In the genomic region with DNA sequence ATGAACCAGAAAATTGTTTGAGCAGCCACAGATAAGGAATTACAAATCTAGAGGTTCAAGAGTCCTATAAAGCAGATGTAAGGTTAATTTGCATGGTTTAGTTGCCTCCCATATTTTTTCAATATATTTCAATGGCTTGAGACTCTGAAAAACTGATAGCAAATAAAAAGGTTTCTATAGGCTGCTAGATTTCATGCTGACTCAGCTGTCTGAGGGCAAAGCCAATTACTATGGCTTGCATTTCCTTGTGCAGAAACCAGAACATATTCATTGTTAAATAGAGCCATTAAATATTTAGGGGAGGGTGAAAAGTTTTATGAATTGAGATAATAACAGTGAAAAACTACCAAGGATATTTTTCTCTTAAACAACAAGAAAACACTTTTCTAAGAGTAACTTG, we compare ENCODE assay signal across 8 cellular contexts.
"Had no signal": no experiment of that assay in that cellular context is flagged by ENCODE, and none has a peak within 500 bp of the region (broad histone marks: within the 10 kb centered on the region; RNA-seq: fewer than 3 reads in every experiment).

No MANE protein-coding gene starts in this region.

- H3K4me2 ChIP-seq: GM23338, KMS-11 had no signal

- H3K9me3 ChIP-seq: HAP-1 had no signal

- DNase-seq: H7, HFFc6, KBM-7 had no signal

- H2AFZ ChIP-seq: GM23338 had no signal

- H3K27ac ChIP-seq: KMS-11 had no signal

- H3K9ac ChIP-seq: KMS-11 had no signal

- ATAC-seq: GM23338, HCT116 had no signal

- H3K4me1 ChIP-seq: HAP-1 had no signal

- H3K4me3 ChIP-seq: GM23338, HAP-1 had no signal

- H3K36me3 ChIP-seq: HAP-1 had no signal

- FAIRE-seq: HTR-8/SVneo had no signal
